ENCODE assay signal across 8 cellular contexts in genomic region chr19:52191951-52192350, GRCh38. TPM values are rescaled to one million over a fixed set of nuclear protein-coding genes. Genes with fewer than 3 reads are reported as not detected.
DNase-seq lines count a peak whose midpoint lies in the region; ATAC-seq, FAIRE-seq and TF ChIP-seq lines count a peak whose summit lies in the region.

No MANE protein-coding gene starts in this region.

- no peaks in the 10 kb centered on the region for H3K9me3 Mint-ChIP-seq in activated T-cell treated with anti-CD3 and anti-CD28 coated beads, Interleukin-2, amount 50 U/mL, for 24 hours
- no peaks in the 10 kb centered on the region for H3K9me3 Mint-ChIP-seq in activated naive CD8-positive, alpha-beta T cell treated with anti-CD3 and anti-CD28 coated beads for 36 hours

- intact Hi-C loops in testis (cut with DNase I; ENCODE audit: low total_unique reads): no loop called here

- H3K36me3 ChIP-seq in keratinocyte (ENCODE audit: control insufficient read depth in 2 of 2, extremely low read depth in 1 of 2, insufficient read depth in 2 of 2, low read length in 2 of 2) (peaks cover 14 to 28% of the 10 kb centered on the region in 2 experiments), testis (ENCODE audit: low read depth, missing control alignments) (no peaks in the 10 kb centered on the region)

- H3K27me3 Mint-ChIP-seq in activated T-cell treated with anti-CD3 and anti-CD28 coated beads, Interleukin-2, amount 50 U/mL, for 24 hours: no peaks in the 10 kb centered on the region
- H3K27me3 Mint-ChIP-seq in activated naive CD8-positive, alpha-beta T cell treated with anti-CD3 and anti-CD28 coated beads for 36 hours: no peaks in the 10 kb centered on the region

- H3K9me1 ChIP-seq in keratinocyte (ENCODE audit: control insufficient read depth, extremely low read depth, insufficient read depth, low read length): peaks cover 4% of the 10 kb centered on the region

- H3K9me3 ChIP-seq in keratinocyte (ENCODE audit: control insufficient read depth, low read depth, low read length): no peaks in the 10 kb centered on the region
- no peaks in the 10 kb centered on the region for H3K9me3 ChIP-seq in testis

- ATAC-seq in GM21367 (IDR thresholded peaks at IDR 0.05; ENCODE audit: unreplicated experiment) (no peak), HG03521 (IDR thresholded peaks at IDR 0.05; ENCODE audit: unreplicated experiment) (no peak)

- peak overlapping the region; percentile 77 for H3K4me2 ChIP-seq in keratinocyte (ENCODE audit: control insufficient read depth, extremely low read depth, insufficient read depth, low read depth, low read length)

- peak overlapping the region in 1 of 3 experiments; percentile 78 for H3K4me3 ChIP-seq in keratinocyte (ENCODE audit: control insufficient read depth in 2 of 3, extremely low read depth in 1 of 3, insufficient read depth in 2 of 3, low read depth in 1 of 3, low read length in 3 of 3)
- no peak overlapping the region for H3K4me3 ChIP-seq in testis

- no peak for DNase-seq in activated T-cell treated with anti-CD3 and anti-CD28 coated beads, Interleukin-2, amount 50 U/mL, for 24 hours
- DNase-seq in activated T-cell treated with anti-CD3 and anti-CD28 coated beads for 4 hours (no peak), keratinocyte (ENCODE audit: low read depth, low spot score) (no peak), testis (peak; percentile 57), GM19238 (ENCODE audit: insufficient read length, low spot score) (no peak)
- no peak for DNase-seq in activated naive CD8-positive, alpha-beta T cell treated with anti-CD3 and anti-CD28 coated beads for 36 hours

- TF ChIP-seq CTCF in keratinocyte (optimal IDR thresholded peaks at IDR 0.05 in 1 of 3, IDR thresholded peaks at IDR 0.05 in 1 of 3, conservative IDR thresholded peaks at IDR 0.05 in 1 of 3; ENCODE audit: extremely low read depth in 1 of 3, insufficient read depth in 2 of 3, low read length in 3 of 3) (no peak), testis (IDR thresholded peaks at IDR 0.05) (no peak)

- H3K4me1 ChIP-seq in keratinocyte (ENCODE audit: control insufficient read depth, extremely low read depth, insufficient read depth, low read length) (peaks cover 20% of the 10 kb centered on the region), testis (peaks cover 24% of the 10 kb centered on the region)

- no peak for TF ChIP-seq POLR2A in testis (IDR thresholded peaks at IDR 0.05)

- no peak for FAIRE-seq in keratinocyte (lab: Jason Lieb, UNC)

- dilution Hi-C loops in keratinocyte (cut with MboI; ENCODE audit: extremely low pct_ligation_motif_present, low sequenced_read_pairs): no loop called here

- H3K36me3 Mint-ChIP-seq in activated T-cell treated with anti-CD3 and anti-CD28 coated beads, Interleukin-2, amount 50 U/mL, for 24 hours (ENCODE audit: low read depth): peaks cover 71% of the 10 kb centered on the region
- H3K36me3 Mint-ChIP-seq in activated naive CD8-positive, alpha-beta T cell treated with anti-CD3 and anti-CD28 coated beads for 36 hours: peaks cover 44% of the 10 kb centered on the region

- H3K27me3 ChIP-seq in keratinocyte (ENCODE audit: control insufficient read depth, extremely low read depth, insufficient read depth, low read length) (no peaks in the 10 kb centered on the region), testis (no peaks in the 10 kb centered on the region)

- peak overlapping the region; percentile 97 for H3K4me3 Mint-ChIP-seq in activated T-cell treated with anti-CD3 and anti-CD28 coated beads, Interleukin-2, amount 50 U/mL, for 24 hours
- peak overlapping the region; percentile 97 for H3K4me3 Mint-ChIP-seq in activated naive CD8-positive, alpha-beta T cell treated with anti-CD3 and anti-CD28 coated beads for 36 hours

- H3K27ac ChIP-seq in keratinocyte (ENCODE audit: control insufficient read depth, insufficient read depth, low read length) (no peak overlapping the region), testis (peak overlapping the region; percentile 98 to 99)

- peaks cover 58% of the 10 kb centered on the region for H3K4me1 Mint-ChIP-seq in activated T-cell treated with anti-CD3 and anti-CD28 coated beads, Interleukin-2, amount 50 U/mL, for 24 hours (ENCODE audit: low read depth)
- peaks cover 46% of the 10 kb centered on the region for H3K4me1 Mint-ChIP-seq in activated naive CD8-positive, alpha-beta T cell treated with anti-CD3 and anti-CD28 coated beads for 36 hours

- peaks cover 14% of the 10 kb centered on the region for H4K20me1 ChIP-seq in keratinocyte (ENCODE audit: control insufficient read depth, extremely low read depth, insufficient read depth, low read length)

- 22 to 25% methylated on average over 2 of the region's 2 CpGs for WGBS in testis, 2 donors

- peaks cover 68% of the 10 kb centered on the region for H3K79me2 ChIP-seq in keratinocyte (ENCODE audit: control insufficient read depth, insufficient read depth, low read length)

- H3K27ac Mint-ChIP-seq in activated T-cell treated with anti-CD3 and anti-CD28 coated beads, Interleukin-2, amount 50 U/mL, for 24 hours: peak overlapping the region; percentile 100
- H3K27ac Mint-ChIP-seq in activated naive CD8-positive, alpha-beta T cell treated with anti-CD3 and anti-CD28 coated beads for 36 hours: peak overlapping the region; percentile 3

- no peak overlapping the region for H2AFZ ChIP-seq in keratinocyte (ENCODE audit: control insufficient read depth, low read length)

- H3K9ac ChIP-seq in keratinocyte (ENCODE audit: control insufficient read depth, extremely low read depth, insufficient read depth, low read length): no peak overlapping the region

RNA-seq across cellular contexts. Expression of gene PPP2R1A, which starts 2.1 kb away (rescaled TPM):
- total RNA-seq in activated naive CD8-positive, alpha-beta T cell treated with anti-CD3 and anti-CD28 coated beads for 36 hours: 100 to 1,000 TPM; 222 to 244 TPM
- polyA plus RNA-seq in keratinocyte: 130 to 187 TPM (median 179 TPM) in 3 replicates
- polyA plus RNA-seq in keratinocyte (2011; ENCODE audit: low read depth): 55.5 TPM
- polyA plus RNA-seq in keratinocyte (2011; cell fraction: cytosol; rRNA removed): 165 and 249 TPM in 2 replicates
- 149 and 202 TPM in 2 replicates for polyA plus RNA-seq in keratinocyte (2011; cell fraction: nucleus; rRNA removed)
- 236 and 289 TPM in 2 replicates for polyA plus RNA-seq in keratinocyte (2012; ENCODE audit: low replicate concordance)
- polyA minus RNA-seq in keratinocyte: 329 to 421 TPM (median 419 TPM) in 3 replicates
- polyA minus RNA-seq in keratinocyte (2011; cell fraction: cytosol; rRNA and poly(A)+ RNA removed): 375 TPM
- polyA minus RNA-seq in keratinocyte (2011; cell fraction: nucleus; rRNA and poly(A)+ RNA removed): 123 and 191 TPM in 2 replicates
- total RNA-seq in testis: 100 to 1,000 TPM; 262 to 289 TPM
- polyA plus RNA-seq in testis (ENCODE audit: insufficient read depth, low read depth, low replicate concordance): 181 TPM

RNA-seq across cellular contexts. Expression of gene ZNF836, which starts 20.5 kb away (rescaled TPM):
- total RNA-seq in activated naive CD8-positive, alpha-beta T cell treated with anti-CD3 and anti-CD28 coated beads for 36 hours: 10 to 100 TPM; 10.0 to 12.0 TPM
- 3.3 to 5.0 TPM (median 3.8 TPM) in 3 replicates for polyA plus RNA-seq in keratinocyte
- 2.8 TPM for polyA plus RNA-seq in keratinocyte (2011; ENCODE audit: low read depth)
- polyA plus RNA-seq in keratinocyte (2011; cell fraction: cytosol; rRNA removed): 3.3 and 4.4 TPM in 2 replicates
- polyA plus RNA-seq in keratinocyte (2011; cell fraction: nucleus; rRNA removed): 7.9 and 9.8 TPM in 2 replicates
- 7.0 and 13.3 TPM in 2 replicates for polyA plus RNA-seq in keratinocyte (2012; ENCODE audit: low replicate concordance)
- 5.6 to 11.5 TPM (median 6.5 TPM) in 3 replicates for polyA minus RNA-seq in keratinocyte
- 1.9 TPM for polyA minus RNA-seq in keratinocyte (2011; cell fraction: cytosol; rRNA and poly(A)+ RNA removed)
- polyA minus RNA-seq in keratinocyte (2011; cell fraction: nucleus; rRNA and poly(A)+ RNA removed): 5.8 and 10.9 TPM in 2 replicates
- total RNA-seq in testis: 1 to 10 TPM; 5.4 to 9.2 TPM
- polyA plus RNA-seq in testis (ENCODE audit: insufficient read depth, low read depth, low replicate concordance): 3.3 TPM

RNA-seq across cellular contexts. Expression of gene ZNF616, which starts 52.2 kb away (rescaled TPM):
- 1 to 10 TPM; 9.0 to 9.5 TPM for total RNA-seq in activated naive CD8-positive, alpha-beta T cell treated with anti-CD3 and anti-CD28 coated beads for 36 hours
- polyA plus RNA-seq in keratinocyte (5.6 to 7.6 TPM (median 6.6 TPM) in 3 replicates), testis (ENCODE audit: insufficient read depth, low read depth, low replicate concordance) (6.3 TPM)
- 9.5 TPM for polyA plus RNA-seq in keratinocyte (2011; ENCODE audit: low read depth)
- polyA plus RNA-seq in keratinocyte (2011; cell fraction: cytosol; rRNA removed): 2.6 and 6.1 TPM in 2 replicates
- polyA plus RNA-seq in keratinocyte (2011; cell fraction: nucleus; rRNA removed): 8.2 and 13.2 TPM in 2 replicates
- polyA plus RNA-seq in keratinocyte (2012; ENCODE audit: low replicate concordance): 7.7 and 10.4 TPM in 2 replicates
- polyA minus RNA-seq in keratinocyte: 4.7 to 17.7 TPM (median 9.6 TPM) in 3 replicates
- polyA minus RNA-seq in keratinocyte (2011; cell fraction: cytosol; rRNA and poly(A)+ RNA removed): 5.4 TPM
- 8.2 and 18.3 TPM in 2 replicates for polyA minus RNA-seq in keratinocyte (2011; cell fraction: nucleus; rRNA and poly(A)+ RNA removed)
- 10 to 100 TPM in 1 of 2 donors, 1 to 10 TPM in 1; 9.0 to 11.3 TPM for total RNA-seq in testis
